ENCODE assay signal across 13 cellular contexts in genomic region chr2:163630836-163631235, GRCh38.
DNase-seq lines count a peak whose midpoint lies in the region; ATAC-seq and TF ChIP-seq lines count a peak whose summit lies in the region.
"Had no signal": no experiment of that assay in that cellular context is flagged by ENCODE, and none has a peak within 500 bp of the region (broad histone marks: within the 10 kb centered on the region; RNA-seq: fewer than 3 reads in every experiment).

No MANE protein-coding gene starts in this region.

- ATAC-seq in Panc1, result no peak
- ATAC-seq in HG02642 (IDR thresholded peaks at IDR 0.05; ENCODE audit: poor library complexity, unreplicated experiment), result no peak
- ATAC-seq in HG03457 (IDR thresholded peaks at IDR 0.05; ENCODE audit: unreplicated experiment), result no peak
- ATAC-seq: A549 had no signal

- TF ChIP-seq CTCF in Panc1 (IDR thresholded peaks at IDR 0.05), result no peak
- no peak for TF ChIP-seq CTCF in fibroblast of villous mesenchyme (IDR thresholded peaks at IDR 0.05; ENCODE audit: insufficient read depth, low read depth, low read length)

- in situ Hi-C loops in Panc1 (cut with HindIII; ENCODE audit: low pct_unique_long_range_greater_than_20kb, low sequenced_read_pairs), result no loop called here

- DNase-seq in HCEC 1CT (peak; percentile 69), Panc1 (ENCODE audit: low read depth, low spot score) (no peak), fibroblast of villous mesenchyme (ENCODE audit: low read depth) (peak; percentile 52), iPS-NIHi11 (ENCODE audit: low spot score) (no peak)
- DNase-seq: BE2C; CD4-positive, alpha-beta memory T cell; DMS153; DMS79 treated with DMSO at 0.1 percent for 48 hours; GM23248 had no signal

- intact Hi-C loops in Panc1 (cut with micrococcal nuclease; ENCODE audit: unreplicated experiment), result no loop called here

- no peaks in the 10 kb centered on the region for H3K27me3 ChIP-seq in Panc1 (ENCODE audit: control insufficient read depth, insufficient read depth, low read length)
- H3K27me3 ChIP-seq: BE2C had no signal

- H3K36me3 ChIP-seq in Panc1 (ENCODE audit: control insufficient read depth, insufficient read depth, low read length), result no peaks in the 10 kb centered on the region; the same call in 1 of the 2 replicates
- H3K36me3 ChIP-seq: BE2C had no signal

- CTCF ChIA-PET in Panc1 (lab: Charles Lee), result interaction anchor here (0.6 kb wide), 1 partner anchor 25 kb away, joined by 7 read pairs; no protein-coding TSS in a partner anchor

- H3K4me3 ChIP-seq in Panc1 (ENCODE audit: low read depth in 2 of 2, low read length in 2 of 2), result no peak overlapping the region
- no peak overlapping the region for H3K4me3 ChIP-seq in fibroblast of villous mesenchyme (ENCODE audit: low read depth, low read length)
- H3K4me3 ChIP-seq: A549, GM23248 had no signal

- no peaks in the 10 kb centered on the region for H3K9me3 ChIP-seq in Panc1 (ENCODE audit: control insufficient read depth, insufficient read depth, low read depth, low read length)
- H3K9me3 ChIP-seq: A549, BE2C had no signal

- POLR2A ChIA-PET in Panc1 (lab: Charles Lee), result interaction anchor here (0.7 kb wide), 1 partner anchor 282 kb away, joined by 9 read pairs; no protein-coding TSS in a partner anchor

- no TSS peak for BruUV-seq in Panc1 (replicated peaks; lab: Mats Ljungman, UMichigan)

- H3K27ac ChIP-seq in Panc1 (ENCODE audit: low read length), result peak overlapping the region; percentile 39; the same call in 1 of the 2 replicates
- H3K27ac ChIP-seq: A549, C4-2B, GM23248 had no signal

- H3K4me1 ChIP-seq in Panc1 (ENCODE audit: control insufficient read depth, insufficient read depth, low read length), result peaks cover 12% of the 10 kb centered on the region
- H3K4me1 ChIP-seq: BE2C had no signal

Comparison
In these comparisons a context has a peak if more than half of its experiments do, and no peak if none do; other contexts are left out.
1. DNase-seq: peak in HCEC 1CT (single experiment) and fibroblast of villous mesenchyme (single experiment); none in Panc1 (single experiment) and iPS-NIHi11 (single experiment).